ENCODE assay signal across 8 cellular contexts in genomic region chr16:67883872-67884261, GRCh38. TPM values are rescaled to one million over a fixed set of nuclear protein-coding genes. Genes with fewer than 3 reads are reported as not detected.
A peak's percentile ranks its signal among the peaks of the same experiment; 100 is the strongest.
DNase-seq lines count a peak whose midpoint lies in the region; ATAC-seq and TF ChIP-seq lines count a peak whose summit lies in the region.

No MANE protein-coding gene starts in this region.

- H3K4me3 ChIP-seq in GM23248 (no peak overlapping the region), spleen (no peak overlapping the region)

- H3K36me3 Mint-ChIP-seq in activated naive CD4-positive, alpha-beta T cell treated with anti-CD3 and anti-CD28 coated beads, Interleukin-2, amount 10 ng/mL, durations not matched to agents 7 days and 5 days, result peaks cover 42% of the 10 kb centered on the region

- DNase-seq in AG08395 (ENCODE audit: low spot score) (peak; percentile 70), GM23248 (peak; percentile 61), SK-MEL-5 (ENCODE audit: low read depth, low spot score) (peak; percentile 56), left cardiac atrium (peak; percentile 63), spleen (peak; percentile 92), GF-D8 (lab: John Stamatoyannopoulos, UW) (no peak)
- peak; percentile 80 for DNase-seq in activated naive CD4-positive, alpha-beta T cell treated with anti-CD3 and anti-CD28 coated beads, Interleukin-2, amount 10 ng/mL, durations not matched to agents 7 days and 5 days

- H3K36me3 ChIP-seq in GM23248 (ENCODE audit: low read depth) (peaks cover 7% of the 10 kb centered on the region; the same call in 1 of the 2 replicates), spleen (peaks cover 0 to 90% (median 77%) of the 10 kb centered on the region in 6 donors)

- TF ChIP-seq CTCF in spleen (IDR thresholded peaks at IDR 0.05 in 8 of 11, conservative IDR thresholded peaks at IDR 0.05 in 3 of 11), result peak in 10 of 11 experiments; percentile 82 to 93 (median 90)

- H3K27me3 ChIP-seq in GM23248 (replicated peaks; ENCODE audit: insufficient read depth) (no peaks in the 10 kb centered on the region), spleen (replicated peaks in 1 of 7) (no peaks in the 10 kb centered on the region)

- CTCF ChIA-PET in activated naive CD4-positive, alpha-beta T cell treated with anti-CD3 and anti-CD28 coated beads, Interleukin-2, amount 10 ng/mL, durations not matched to agents 7 days and 5 days (lab: Charles Lee), result interaction anchor here (0.6 to 4.7 kb wide), 34 partner anchors 9 to 363 kb away, joined by 3 to 49 read pairs (median 6); partner anchors contain the start of genes CTRL, EDC4, NFATC3 and PSKH1

- no peak overlapping the region for H2AFZ ChIP-seq in GM23248

- H3K27ac ChIP-seq in GM23248 (no peak overlapping the region), spleen (peak overlapping the region in 1 of 8 donors; percentile 17)

- no peaks in the 10 kb centered on the region for H3K79me2 ChIP-seq in GM23248 (ENCODE audit: insufficient read depth)

- no peak overlapping the region for H3K4me2 ChIP-seq in GM23248 (ENCODE audit: unreplicated experiment)

- intact Hi-C loops in left cardiac atrium (cut with DNase I), result loop anchor here (5.0 kb wide), 2 partner anchors 43 to 158 kb away; no protein-coding TSS in a partner anchor
- intact Hi-C loops in spleen (cut with DNase I; ENCODE audit: low total_unique reads), result no loop called here

- in situ Hi-C loops in GM23248 (cut with MboI), result no loop called here
- in situ Hi-C loops in SK-MEL-5 (cut with HindIII; ENCODE audit: low pct_unique_long_range_greater_than_20kb, low sequenced_read_pairs), result no loop called here

- H3K4me1 ChIP-seq in GM23248 (ENCODE audit: insufficient read depth) (peaks cover 6% of the 10 kb centered on the region; the same call in 1 of the 2 replicates), spleen (peaks cover 0 to 12% (median 3%) of the 10 kb centered on the region in 6 donors)

- peak; percentile 54 to 69 for ATAC-seq in left cardiac atrium
- ATAC-seq in HG03439 (IDR thresholded peaks at IDR 0.05; ENCODE audit: unreplicated experiment), result no peak

- H3K4me1 Mint-ChIP-seq in activated naive CD4-positive, alpha-beta T cell treated with anti-CD3 and anti-CD28 coated beads, Interleukin-2, amount 10 ng/mL, durations not matched to agents 7 days and 5 days, result no peaks in the 10 kb centered on the region

- 65 to 66% methylated on average over 11 of the region's 11 CpGs for WGBS in GM23248 (ENCODE audit: low coverage in 1 of 2, low lambda C conversion rate in 2 of 2, missing lambda C conversion rate in 2 of 2), 2 experiments
- 55 to 76% (median 60%) methylated on average over 8 to 11 of the region's 11 CpGs for WGBS in spleen, 5 donors

- no peak for TF ChIP-seq POLR2A in spleen (IDR thresholded peaks at IDR 0.05)

- H3F3A ChIP-seq in GM23248 (ENCODE audit: insufficient read depth), result peaks cover 11% of the 10 kb centered on the region

- no peaks in the 10 kb centered on the region for H3K9me3 Mint-ChIP-seq in activated naive CD4-positive, alpha-beta T cell treated with anti-CD3 and anti-CD28 coated beads, Interleukin-2, amount 10 ng/mL, durations not matched to agents 7 days and 5 days

- no peaks in the 10 kb centered on the region for H3K9me3 ChIP-seq in GM23248 (ENCODE audit: low read depth)
- no peaks in the 10 kb centered on the region for H3K9me3 ChIP-seq in spleen

- no peak overlapping the region for H3K4me3 Mint-ChIP-seq in activated naive CD4-positive, alpha-beta T cell treated with anti-CD3 and anti-CD28 coated beads, Interleukin-2, amount 10 ng/mL, durations not matched to agents 7 days and 5 days

- no peak overlapping the region for H3K9ac ChIP-seq in GM23248

- peak overlapping the region; percentile 45 for H3K27ac Mint-ChIP-seq in activated naive CD4-positive, alpha-beta T cell treated with anti-CD3 and anti-CD28 coated beads, Interleukin-2, amount 10 ng/mL, durations not matched to agents 7 days and 5 days

- H3K9me2 ChIP-seq in GM23248 (ENCODE audit: insufficient read depth), result no peaks in the 10 kb centered on the region

- no peaks in the 10 kb centered on the region for H4K20me1 ChIP-seq in GM23248 (ENCODE audit: insufficient read depth)

- no peaks in the 10 kb centered on the region for H3K27me3 Mint-ChIP-seq in activated naive CD4-positive, alpha-beta T cell treated with anti-CD3 and anti-CD28 coated beads, Interleukin-2, amount 10 ng/mL, durations not matched to agents 7 days and 5 days

RNA-seq across cellular contexts. Expression of gene NRN1L, which starts 0.8 kb away (rescaled TPM):
- total RNA-seq in GM23248 (2014; rRNA removed; shearing (Covaris generic)), result not detected in 2 replicates
- not detected in 2 replicates for polyA plus RNA-seq in GM23248 (2016; fragmentation: Nextera tagmentation; extraction: Ambion mirVana)
- total RNA-seq in SK-MEL-5 (2014; rRNA removed; shearing (Covaris generic)), result not detected in 2 replicates
- not detected in 2 replicates for polyA plus RNA-seq in SK-MEL-5 (2015; cell fraction: cytosol; rRNA removed)
- not detected in 2 replicates for polyA plus RNA-seq in SK-MEL-5 (2015; cell fraction: nucleus; rRNA removed)
- total RNA-seq in left cardiac atrium, result under 1 TPM in 1 of 2 donors, not detected in 1; 0.50 TPM
- total RNA-seq in spleen, result 1 to 10 TPM in 3 of 7 donors, under 1 TPM in 2, not detected in 2; 0.60 to 6.2 (median 1.2) TPM
- 1 to 10 TPM; 2.5 to 4.4 (median 3.4) TPM for polyA plus RNA-seq in spleen

RNA-seq across cellular contexts. Expression of gene PSKH1, which starts 9.2 kb away (rescaled TPM):
- total RNA-seq in GM23248 (2014; rRNA removed; shearing (Covaris generic)), result 8.1 and 11.5 TPM in 2 replicates
- 22.7 and 23.6 TPM in 2 replicates for polyA plus RNA-seq in GM23248 (2016; fragmentation: Nextera tagmentation; extraction: Ambion mirVana)
- 7.8 and 9.2 TPM in 2 replicates for total RNA-seq in SK-MEL-5 (2014; rRNA removed; shearing (Covaris generic))
- 27.9 and 36.0 TPM in 2 replicates for polyA plus RNA-seq in SK-MEL-5 (2015; cell fraction: cytosol; rRNA removed)
- polyA plus RNA-seq in SK-MEL-5 (2015; cell fraction: nucleus; rRNA removed), result 12.5 and 19.6 TPM in 2 replicates
- total RNA-seq in left cardiac atrium, result 10 to 100 TPM; 21.0 to 27.3 TPM
- total RNA-seq in spleen, result 10 to 100 TPM; 13.0 to 31.3 (median 26.0) TPM
- 10 to 100 TPM in 1 of 3 donors, 1 to 10 TPM in 2; 5.0 to 16.2 (median 6.8) TPM for polyA plus RNA-seq in spleen

RNA-seq across cellular contexts. Expression of gene EDC4, which starts 11.0 kb away (rescaled TPM):
- 37.7 and 48.5 TPM in 2 replicates for total RNA-seq in GM23248 (2014; rRNA removed; shearing (Covaris generic))
- polyA plus RNA-seq in GM23248 (2016; fragmentation: Nextera tagmentation; extraction: Ambion mirVana), result 39.9 and 41.3 TPM in 2 replicates
- 22.8 and 26.3 TPM in 2 replicates for total RNA-seq in SK-MEL-5 (2014; rRNA removed; shearing (Covaris generic))
- polyA plus RNA-seq in SK-MEL-5 (2015; cell fraction: cytosol; rRNA removed), result 39.1 and 55.9 TPM in 2 replicates
- polyA plus RNA-seq in SK-MEL-5 (2015; cell fraction: nucleus; rRNA removed), result 190 and 193 TPM in 2 replicates
- 10 to 100 TPM; 23.3 to 31.5 TPM for total RNA-seq in left cardiac atrium
- 10 to 100 TPM; 51.7 to 71.3 (median 63.2) TPM for total RNA-seq in spleen
- polyA plus RNA-seq in spleen, result 10 to 100 TPM; 27.6 to 45.0 (median 39.6) TPM

RNA-seq across cellular contexts. Expression of gene CENPT, which starts 36.4 kb away (rescaled TPM):
- 53.4 and 59.4 TPM in 2 replicates for total RNA-seq in GM23248 (2014; rRNA removed; shearing (Covaris generic))
- polyA plus RNA-seq in GM23248 (2016; fragmentation: Nextera tagmentation; extraction: Ambion mirVana) (54.0 and 63.1 TPM in 2 replicates), spleen (100 to 1,000 TPM in 1 of 3 donors, 10 to 100 TPM in 2; 47.2 to 101 (median 91.3) TPM)
- 10.2 and 11.0 TPM in 2 replicates for total RNA-seq in SK-MEL-5 (2014; rRNA removed; shearing (Covaris generic))
- 6.9 and 10.9 TPM in 2 replicates for polyA plus RNA-seq in SK-MEL-5 (2015; cell fraction: cytosol; rRNA removed)
- polyA plus RNA-seq in SK-MEL-5 (2015; cell fraction: nucleus; rRNA removed), result 247 and 250 TPM in 2 replicates
- total RNA-seq in left cardiac atrium (10 to 100 TPM; 22.1 to 22.2 TPM), spleen (10 to 100 TPM; 43.2 to 82.9 (median 50.8) TPM)

RNA-seq across cellular contexts. Expression of gene NUTF2, which starts 37.1 kb away (rescaled TPM):
- total RNA-seq in GM23248 (2014; rRNA removed; shearing (Covaris generic)), result 52.9 and 119 TPM in 2 replicates
- polyA plus RNA-seq in GM23248 (2016; fragmentation: Nextera tagmentation; extraction: Ambion mirVana) (268 and 280 TPM in 2 replicates), spleen (100 to 1,000 TPM in 1 of 3 donors, 10 to 100 TPM in 2; 92.3 to 116 (median 97.0) TPM)
- 67.0 and 76.6 TPM in 2 replicates for total RNA-seq in SK-MEL-5 (2014; rRNA removed; shearing (Covaris generic))
- polyA plus RNA-seq in SK-MEL-5 (2015; cell fraction: cytosol; rRNA removed), result 202 and 225 TPM in 2 replicates
- polyA plus RNA-seq in SK-MEL-5 (2015; cell fraction: nucleus; rRNA removed), result 95.4 and 105 TPM in 2 replicates
- total RNA-seq in left cardiac atrium (10 to 100 TPM; 59.8 to 73.9 TPM), spleen (10 to 100 TPM; 38.8 to 64.3 (median 48.6) TPM)
